8 cellular contexts compared by ENCODE assay signal in the genomic region with DNA sequence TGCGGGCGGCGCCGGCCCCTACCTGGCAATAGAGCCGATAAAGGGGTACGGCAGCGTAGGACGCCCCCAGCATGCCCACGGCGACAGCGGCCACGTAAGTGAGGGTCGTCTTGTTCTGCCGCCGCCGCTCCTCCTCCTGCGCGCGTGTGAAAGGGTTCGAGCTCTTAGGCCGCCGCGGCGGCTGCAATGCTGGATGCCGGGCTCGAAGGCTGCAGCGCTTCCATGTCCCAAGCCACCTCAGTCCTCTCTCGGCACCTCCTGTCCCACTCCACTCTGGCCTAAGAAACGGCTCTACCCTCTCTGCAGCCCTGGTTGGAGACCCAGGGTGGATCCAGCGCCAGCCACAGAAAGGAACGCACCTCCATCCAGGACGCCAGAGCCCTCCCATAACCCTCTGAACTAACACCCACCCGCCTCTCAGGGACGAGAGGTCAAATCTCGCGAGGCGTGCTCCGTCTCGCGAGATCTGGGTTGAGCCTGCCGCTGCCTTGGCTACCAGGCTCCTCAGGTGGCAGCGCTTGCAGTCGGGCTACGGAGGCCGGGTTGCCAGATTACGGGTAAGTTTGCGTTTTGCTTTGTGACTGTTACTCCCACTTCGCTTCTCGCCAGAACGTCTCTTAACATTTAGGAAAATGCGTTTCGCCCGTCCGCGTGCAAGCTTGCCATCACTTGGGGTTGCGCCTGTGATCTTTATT. TPM values are rescaled to one million over a fixed set of nuclear protein-coding genes. Genes with fewer than 3 reads are reported as not detected.
DNase-seq lines count a peak whose midpoint lies in the region; ATAC-seq, FAIRE-seq and TF ChIP-seq lines count a peak whose summit lies in the region.

A gene with protein sequence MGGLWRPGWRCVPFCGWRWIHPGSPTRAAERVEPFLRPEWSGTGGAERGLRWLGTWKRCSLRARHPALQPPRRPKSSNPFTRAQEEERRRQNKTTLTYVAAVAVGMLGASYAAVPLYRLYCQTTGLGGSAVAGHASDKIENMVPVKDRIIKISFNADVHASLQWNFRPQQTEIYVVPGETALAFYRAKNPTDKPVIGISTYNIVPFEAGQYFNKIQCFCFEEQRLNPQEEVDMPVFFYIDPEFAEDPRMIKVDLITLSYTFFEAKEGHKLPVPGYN (minus strand): TSS at position 396 of the 695 bp plus-strand sequence. CDS start 8 bp downstream, at position 388.
STXBP4 (plus strand) TSS at position 507 of the 695 bp plus-strand sequence. CDS start 17,455 bp downstream, outside the sequence.

- ATAC-seq in HG02970 (IDR thresholded peaks at IDR 0.05; ENCODE audit: low FRiP score, unreplicated experiment): peak; percentile 95

- TF ChIP-seq POLR2A in uterus (IDR thresholded peaks at IDR 0.05): peak; percentile 71 to 77

- intact Hi-C loops in uterus (cut with DNase I; ENCODE audit: low total_unique reads): no loop called here

- H3K36me3 ChIP-seq in uterus: no peaks in the 10 kb centered on the region

- no peaks in the 10 kb centered on the region for H3K4me1 ChIP-seq in uterus

- in situ Hi-C loops in astrocyte of the cerebellum (cut with HindIII; ENCODE audit: low sequenced_read_pairs): no loop called here

- peak within 1 kb of the TSS; percentile 84 to 88 for H3K27ac ChIP-seq in uterus

- peak; percentile 6 for TF ChIP-seq CTCF in astrocyte of the cerebellum (IDR thresholded peaks at IDR 0.05; ENCODE audit: low read depth, low read length, missing control alignments)
- peak in 3 of 4 experiments; percentile 22 to 37 (median 32) for TF ChIP-seq CTCF in uterus (IDR thresholded peaks at IDR 0.05)

- H3K27me3 ChIP-seq in uterus: no peaks in the 10 kb centered on the region

- FAIRE-seq in GM18507 (lab: Jason Lieb, UNC): peak; percentile 93

- H3K9me3 ChIP-seq in uterus: no peaks in the 10 kb centered on the region

- H3K4me3 ChIP-seq in astrocyte of the cerebellum (ENCODE audit: low read depth, low read length) (peak within 1 kb of the TSS; percentile 77), uterus (peak within 1 kb of the TSS; percentile 93)

- DNase-seq in GM18507 (ENCODE audit: extremely low spot score, insufficient read length, low read depth): peak; percentile 84
- peak; percentile 92 to 96 for DNase-seq in NCI-H187 (lab: John Stamatoyannopoulos, UW)
- DNase-seq in T-helper 2 cell: peak; percentile 80 to 97 (median 90)
- DNase-seq in astrocyte of the cerebellum (ENCODE audit: low read depth): peak; percentile 91
- DNase-seq in hepatic stellate cell (ENCODE audit: low spot score): peak; percentile 91
- peak; percentile 96 for DNase-seq in putamen (ENCODE audit: low spot score)
- peak; percentile 94 for DNase-seq in uterus

RNA-seq across cellular contexts. Expression of the first gene that starts in this region (rescaled TPM):
- total RNA-seq in uterus: 10 to 100 TPM; 53.3 to 90.3 (median 74.2) TPM

RNA-seq across cellular contexts. Expression of gene STXBP4, which starts in this region (rescaled TPM):
- 100 to 1,000 TPM in 1 of 4 donors, 10 to 100 TPM in 2, 1 to 10 TPM in 1; 2.8 to 100 (median 20.9) TPM for total RNA-seq in uterus

Comparison
In these comparisons a context has a peak if more than half of its experiments do, and no peak if none do; other contexts are left out.
1. Peak in every context shown above with its lines: DNase-seq, ATAC-seq, H3K4me3 ChIP-seq and H3K27ac ChIP-seq.